ENCODE assay signal across 12 cellular contexts in the genomic region with DNA sequence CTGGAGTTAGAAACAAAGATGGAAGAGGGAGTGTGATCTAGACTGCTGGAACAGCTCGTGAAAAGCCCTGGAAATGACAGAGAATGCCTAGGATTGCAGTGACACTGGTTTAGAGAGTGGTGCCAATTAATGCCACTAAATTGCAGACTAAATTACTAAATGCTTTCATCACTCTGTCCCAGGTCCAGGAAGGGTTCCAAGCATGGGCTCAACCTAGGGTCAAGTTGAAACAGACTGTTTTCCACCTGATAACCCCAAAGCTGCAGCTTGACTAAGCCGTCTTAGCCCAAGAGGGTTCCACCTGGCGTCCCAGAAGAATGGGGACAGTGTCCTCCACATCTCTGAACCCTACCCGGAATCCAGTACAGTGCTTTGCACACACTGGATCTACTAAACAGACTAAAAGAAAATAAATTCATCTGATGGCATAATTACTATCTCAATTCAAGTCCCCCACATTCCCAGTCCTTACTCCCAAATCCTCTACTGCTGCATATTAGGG. TPM values are rescaled to one million over a fixed set of nuclear protein-coding genes. Genes with fewer than 3 reads are reported as not detected.
DNase-seq lines count a peak whose midpoint lies in the region; ATAC-seq, FAIRE-seq and TF ChIP-seq lines count a peak whose summit lies in the region.
"Had no signal": no experiment of that assay in that cellular context is flagged by ENCODE, and none has a peak within 500 bp of the region (broad histone marks: within the 10 kb centered on the region; RNA-seq: fewer than 3 reads in every experiment).

No MANE protein-coding gene starts in this region.

- H3K4me1 ChIP-seq in astrocyte (ENCODE audit: insufficient read depth, low read length) (peaks cover 28% of the 10 kb centered on the region), muscle layer of colon (ENCODE audit: insufficient read depth, low read length) (peaks cover 35% of the 10 kb centered on the region), tibial artery (peaks cover 0 to 51% (median 39%) of the 10 kb centered on the region in 4 donors)

- H3K27me3 ChIP-seq in astrocyte (ENCODE audit: insufficient read depth, low read length) (peaks cover 12% of the 10 kb centered on the region), muscle layer of colon (ENCODE audit: control insufficient read depth in 1 of 2, insufficient read depth in 2 of 2, low read length in 2 of 2) (no peaks in the 10 kb centered on the region), tibial artery (no peaks in the 10 kb centered on the region)
- H3K27me3 ChIP-seq: BE2C had no signal

- no peaks in the 10 kb centered on the region for H3K9me3 Mint-ChIP-seq in activated T-cell treated with anti-CD3 and anti-CD28 coated beads, Interleukin-2, amount 50 U/mL, for 72 hours
- H3K9me3 Mint-ChIP-seq in astrocyte (ENCODE audit: unreplicated experiment): no peaks in the 10 kb centered on the region

- no peak for DNase-seq in activated T-cell treated with anti-CD3 and anti-CD28 coated beads, Interleukin-2, amount 50 U/mL, for 72 hours
- DNase-seq in activated T-cell treated with anti-CD3 and anti-CD28 coated beads, Interleukin-2, amount 50 U/mL, for 1 hour: no peak
- no peak for DNase-seq in astrocyte (ENCODE audit: low read depth)
- DNase-seq in tibial artery: peak in 1 of 2 donors; percentile 46
- DNase-seq in A172 (ENCODE audit: low spot score): no peak
- no peak for DNase-seq in GM10266 (ENCODE audit: extremely low spot score)
- no peak for DNase-seq in NCI-H748 treated with DMSO at 0.1 percent for 48 hours (lab: John Stamatoyannopoulos, UW)
- DNase-seq: activated CD4-positive, alpha-beta T cell treated with anti-CD3 and anti-CD28 coated beads, Interleukin-2, amount 50 U/mL, for 1 hour; BE2C; HCEC 1CT; mucosa of descending colon had no signal

- peak overlapping the region; percentile 95 for H3K27ac Mint-ChIP-seq in activated T-cell treated with anti-CD3 and anti-CD28 coated beads, Interleukin-2, amount 50 U/mL, for 72 hours
- no peak overlapping the region for H3K27ac Mint-ChIP-seq in astrocyte (ENCODE audit: unreplicated experiment)

- H3K4me2 ChIP-seq in astrocyte (ENCODE audit: low read length): no peak overlapping the region

- H3K9ac ChIP-seq in astrocyte (ENCODE audit: low read length): no peak overlapping the region
- peak overlapping the region; percentile 47 for H3K9ac ChIP-seq in muscle layer of colon (ENCODE audit: low read length)

- H3K9me3 ChIP-seq in astrocyte (ENCODE audit: insufficient read depth, low read depth, low read length) (no peaks in the 10 kb centered on the region), muscle layer of colon (ENCODE audit: low read length) (no peaks in the 10 kb centered on the region), tibial artery (no peaks in the 10 kb centered on the region)
- H3K9me3 ChIP-seq: BE2C, mucosa of descending colon had no signal

- no peak for FAIRE-seq in astrocyte (lab: Jason Lieb, UNC)

- H3K4me3 Mint-ChIP-seq in activated T-cell treated with anti-CD3 and anti-CD28 coated beads, Interleukin-2, amount 50 U/mL, for 72 hours: peak overlapping the region; percentile 89 to 98
- peak overlapping the region; percentile 90 for H3K4me3 Mint-ChIP-seq in astrocyte (ENCODE audit: unreplicated experiment)

- H3K36me3 ChIP-seq in astrocyte (ENCODE audit: insufficient read depth, low read length) (no peaks in the 10 kb centered on the region), muscle layer of colon (ENCODE audit: insufficient read depth, low read length) (no peaks in the 10 kb centered on the region), tibial artery (no peaks in the 10 kb centered on the region)
- H3K36me3 ChIP-seq: BE2C had no signal

- H2AFZ ChIP-seq in astrocyte (ENCODE audit: low read depth, low read length): no peak overlapping the region

- TF ChIP-seq CTCF in astrocyte (IDR thresholded peaks at IDR 0.05; ENCODE audit: insufficient read depth, low read depth, low read length) (no peak), tibial artery (IDR thresholded peaks at IDR 0.05) (no peak), GM10266 (IDR thresholded peaks at IDR 0.05; ENCODE audit: control insufficient read depth, insufficient read depth, low read depth, missing control alignments) (no peak)

- intact Hi-C loops in tibial artery (cut with DNase I; ENCODE audit: low total_unique reads): no loop called here

- no peak for ATAC-seq in activated T-cell treated with anti-CD3 and anti-CD28 coated beads, Interleukin-2, amount 50 U/mL, for 72 hours (replicated peaks in 1 of 2)

- H3K79me2 ChIP-seq in astrocyte (ENCODE audit: insufficient read depth, low read length): peaks cover 25% of the 10 kb centered on the region

- no peak overlapping the region for H3K4me3 ChIP-seq in astrocyte (ENCODE audit: insufficient read depth, low read depth, low read length)
- peak overlapping the region in 1 of 2 donors; percentile 22 for H3K4me3 ChIP-seq in muscle layer of colon (ENCODE audit: low read depth in 1 of 2, low read length in 2 of 2)
- H3K4me3 ChIP-seq in tibial artery: peak overlapping the region; percentile 91 to 98

- peaks cover 18% of the 10 kb centered on the region for H3K27me3 Mint-ChIP-seq in activated T-cell treated with anti-CD3 and anti-CD28 coated beads, Interleukin-2, amount 50 U/mL, for 72 hours (ENCODE audit: low read depth)
- peaks cover 9% of the 10 kb centered on the region for H3K27me3 Mint-ChIP-seq in astrocyte (ENCODE audit: low read depth, unreplicated experiment)

- H3K4me1 Mint-ChIP-seq in activated T-cell treated with anti-CD3 and anti-CD28 coated beads, Interleukin-2, amount 50 U/mL, for 72 hours (ENCODE audit: low read depth): peaks cover 59% of the 10 kb centered on the region
- peaks cover 24% of the 10 kb centered on the region for H3K4me1 Mint-ChIP-seq in astrocyte (ENCODE audit: low read depth, unreplicated experiment)

- no peak overlapping the region for H3K27ac ChIP-seq in astrocyte (ENCODE audit: low read depth, low read length)
- H3K27ac ChIP-seq in muscle layer of colon (ENCODE audit: low read depth, low read length): peak overlapping the region; percentile 83
- H3K27ac ChIP-seq in tibial artery: peak overlapping the region; percentile 97 to 99

- H4K20me1 ChIP-seq in astrocyte (ENCODE audit: insufficient read depth, low read length): peaks cover 31% of the 10 kb centered on the region

- H3K36me3 Mint-ChIP-seq in activated T-cell treated with anti-CD3 and anti-CD28 coated beads, Interleukin-2, amount 50 U/mL, for 72 hours (ENCODE audit: insufficient read depth in 2 of 2): no peaks in the 10 kb centered on the region
- H3K36me3 Mint-ChIP-seq in astrocyte (ENCODE audit: low read depth, unreplicated experiment): no peaks in the 10 kb centered on the region

RNA-seq across cellular contexts. Expression of gene CRY2, which starts 1.1 kb away (rescaled TPM):
- 10 to 100 TPM; 20.2 to 23.8 TPM for total RNA-seq in activated T-cell treated with anti-CD3 and anti-CD28 coated beads, Interleukin-2, amount 50 U/mL, for 72 hours
- 14.4 and 16.9 TPM in 2 replicates for total RNA-seq in astrocyte
- total RNA-seq in A172 (2014; rRNA removed; shearing (Covaris generic)): 7.4 and 8.1 TPM in 2 replicates

RNA-seq across cellular contexts. Expression of gene MAPK8IP1, which starts 39.2 kb away (rescaled TPM):
- under 1 TPM; 0.50 to 0.69 TPM for total RNA-seq in activated T-cell treated with anti-CD3 and anti-CD28 coated beads, Interleukin-2, amount 50 U/mL, for 72 hours
- total RNA-seq in astrocyte: 13.3 and 14.7 TPM in 2 replicates
- total RNA-seq in A172 (2014; rRNA removed; shearing (Covaris generic)): 24.0 and 24.2 TPM in 2 replicates

RNA-seq across cellular contexts. Expression of gene SLC35C1, which starts 41.3 kb away (rescaled TPM):
- total RNA-seq in activated T-cell treated with anti-CD3 and anti-CD28 coated beads, Interleukin-2, amount 50 U/mL, for 72 hours: 10 to 100 TPM; 12.0 to 15.1 TPM
- 23.4 and 24.0 TPM in 2 replicates for total RNA-seq in astrocyte
- 5.4 and 11.2 TPM in 2 replicates for total RNA-seq in A172 (2014; rRNA removed; shearing (Covaris generic))
